20 cellular contexts compared by ENCODE assay signal in the genomic region with DNA sequence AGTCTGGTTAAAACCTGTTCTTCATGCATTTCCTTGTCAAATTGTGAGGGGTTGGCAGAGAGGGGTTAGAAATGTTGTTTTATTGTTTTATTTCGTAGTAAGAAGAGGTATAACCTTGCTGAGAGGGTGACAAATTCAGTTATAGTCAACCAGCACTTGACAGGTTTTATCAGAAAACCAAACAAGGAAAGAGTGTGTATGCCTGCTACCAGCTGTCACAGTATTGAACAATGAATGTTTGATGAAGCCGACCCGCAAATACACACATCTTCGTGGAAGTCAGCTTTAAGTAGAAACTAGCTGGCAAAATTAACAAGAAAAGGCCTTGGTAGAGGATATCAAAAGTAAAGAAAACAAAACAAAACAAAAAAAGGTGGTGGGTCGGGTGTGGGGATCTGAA.
A peak's percentile ranks its signal among the peaks of the same experiment; 100 is the strongest.
DNase-seq lines count a peak whose midpoint lies in the region; ATAC-seq, FAIRE-seq and TF ChIP-seq lines count a peak whose summit lies in the region.
"Had no signal": no experiment of that assay in that cellular context is flagged by ENCODE, and none has a peak within 500 bp of the region (broad histone marks: within the 10 kb centered on the region; RNA-seq: fewer than 3 reads in every experiment).

No MANE protein-coding gene starts in this region.

- H3K27ac Mint-ChIP-seq in IgD-negative memory B cell = no peak overlapping the region

- H3K27me3 Mint-ChIP-seq in IgD-negative memory B cell = peaks cover 3% of the 10 kb centered on the region

- no peak for TF ChIP-seq CTCF in body of pancreas (IDR thresholded peaks at IDR 0.05)

- ATAC-seq in body of pancreas = peak; percentile 15
- ATAC-seq: GM12878, PC-3 had no signal

- H3K27me3 ChIP-seq in body of pancreas = no peaks in the 10 kb centered on the region
- H3K27me3 ChIP-seq in small intestine (ENCODE audit: control insufficient read depth in 2 of 2, insufficient read depth in 2 of 2, low read length in 2 of 2) = no peaks in the 10 kb centered on the region

- intact Hi-C loops in body of pancreas (cut with DNase I) = no loop called here

- peaks cover 4 to 8% (median 4%) of the 10 kb centered on the region in 3 donors for H3K4me1 Mint-ChIP-seq in IgD-negative memory B cell

- DNase-seq in DMS153 treated with DMSO at 0.1 percent for 48 hours (lab: John Stamatoyannopoulos, UW; ENCODE audit: unreplicated experiment) (peak; percentile 17), body of pancreas (peak in 2 of 4 donors; percentile 11 to 12), retina (peak; percentile 30), T-helper 1 cell (no peak), islet precursor cell (no peak), small intestine (no peak)
- DNase-seq: ACHN, EL, MM.1S, NCI-H1105, NCI-H1694 treated with DMSO at 0.1 percent for 48 hours, NCI-H226, NCI-H774, PC-3, RPMI8226, SHP77 treated with DMSO at 0.1 percent for 48 hours, SK-N-SH had no signal

- H3K9me3 Mint-ChIP-seq in IgD-negative memory B cell = no peaks in the 10 kb centered on the region

- TF ChIP-seq POLR2A in body of pancreas (IDR thresholded peaks at IDR 0.05) = no peak

- no peak for FAIRE-seq in small intestine (lab: Jason Lieb, UNC)
- FAIRE-seq: GM12878, H1 had no signal

- no peaks in the 10 kb centered on the region for H3K36me3 ChIP-seq in body of pancreas (replicated peaks in 1 of 2; ENCODE audit: insufficient read depth in 1 of 2, low read depth in 2 of 2)
- H3K36me3 ChIP-seq in small intestine (ENCODE audit: control insufficient read depth in 2 of 2, insufficient read depth in 2 of 2, low read length in 2 of 2) = no peaks in the 10 kb centered on the region

- H3K27ac ChIP-seq in body of pancreas (no peak overlapping the region), small intestine (ENCODE audit: low read depth in 1 of 2, low read length in 1 of 2) (no peak overlapping the region)

- 16 to 27% methylated on average over 5 of the region's 5 CpGs for WGBS in body of pancreas, 2 donors
- 15 to 58% (median 32%) methylated on average over 5 of the region's 5 CpGs for WGBS in small intestine, 3 donors

- H3K4me3 Mint-ChIP-seq in IgD-negative memory B cell = peak overlapping the region in 3 of 4 donors; percentile 26 to 44 (median 38)

- H3K4me1 ChIP-seq in body of pancreas = peaks cover 12% of the 10 kb centered on the region
- no peaks in the 10 kb centered on the region for H3K4me1 ChIP-seq in small intestine (ENCODE audit: control insufficient read depth in 2 of 2, insufficient read depth in 1 of 2, low read depth in 1 of 2, low read length in 1 of 2)

- no peaks in the 10 kb centered on the region for H3K36me3 Mint-ChIP-seq in IgD-negative memory B cell

- H3K4me3 ChIP-seq in body of pancreas = no peak overlapping the region
- no peak overlapping the region for H3K4me3 ChIP-seq in small intestine (ENCODE audit: low read depth in 1 of 2, low read length in 2 of 2)
- H3K4me3 ChIP-seq: GM12878 had no signal

- H3K9me3 ChIP-seq in body of pancreas (no peaks in the 10 kb centered on the region), small intestine (ENCODE audit: control insufficient read depth, low read depth) (no peaks in the 10 kb centered on the region)
- H3K9me3 ChIP-seq: SK-N-SH had no signal

Comparison
In these comparisons a context has a peak if more than half of its experiments do, and no peak if none do; other contexts are left out.
1. DNase-seq: peak in DMS153 treated with DMSO at 0.1 percent for 48 hours (single experiment) and retina (single experiment); none in T-helper 1 cell (0 of 5), islet precursor cell (single experiment) and small intestine (single experiment).